In genomic region chr14:66114071-66114470, GRCh38 we compare ENCODE assay signal across 16 cellular contexts.
DNase-seq lines count a peak whose midpoint lies in the region; ATAC-seq, FAIRE-seq and TF ChIP-seq lines count a peak whose summit lies in the region.
"Had no signal": no experiment of that assay in that cellular context is flagged by ENCODE, and none has a peak within 500 bp of the region (broad histone marks: within the 10 kb centered on the region; RNA-seq: fewer than 3 reads in every experiment).

No MANE protein-coding gene starts in this region.

- no peak overlapping the region for H4K8ac ChIP-seq in IMR-90 (ENCODE audit: low read depth in 2 of 2, low read length in 2 of 2)
- H4K8ac ChIP-seq in H1 (ENCODE audit: extremely low read depth, insufficient read depth, low read length), result no peak overlapping the region

- H3K27ac Mint-ChIP-seq in neural progenitor cell, result no peak overlapping the region
- H3K27ac Mint-ChIP-seq: CD4-positive, alpha-beta memory T cell; H9 had no signal

- peak overlapping the region; percentile 10 for H2AK9ac ChIP-seq in IMR-90 (replicated peaks; ENCODE audit: low read depth, low read length, poor library complexity)

- H3K9me1 ChIP-seq in IMR-90 (ENCODE audit: insufficient read depth, low read length), result no peaks in the 10 kb centered on the region

- no peaks in the 10 kb centered on the region for H3K27me3 Mint-ChIP-seq in neural progenitor cell (ENCODE audit: insufficient read depth, low read depth)

- no peaks in the 10 kb centered on the region for H3K36me3 ChIP-seq in IMR-90 (ENCODE audit: control insufficient read depth, insufficient read depth, low read length)
- H3K36me3 ChIP-seq in H1 (ENCODE audit: control insufficient read depth in 2 of 4, insufficient read depth in 4 of 4, low read length in 3 of 4), result no peaks in the 10 kb centered on the region
- H3K36me3 ChIP-seq in neural progenitor cell, result no peaks in the 10 kb centered on the region

- TF ChIP-seq CTCF in IMR-90 (conservative IDR thresholded peaks at IDR 0.05; ENCODE audit: low read depth, low read length) (no peak), H1 (IDR thresholded peaks at IDR 0.05; ENCODE audit: control extremely low read depth in 1 of 3, insufficient read depth in 1 of 3, low read depth in 1 of 3, low read length in 3 of 3) (no peak), neural progenitor cell (IDR thresholded peaks at IDR 0.05) (no peak)

- H3K9ac ChIP-seq in IMR-90 (ENCODE audit: low read depth, low read length) (no peak overlapping the region), H1 (replicated peaks in 1 of 4; ENCODE audit: extremely low read depth in 1 of 4, low read depth in 3 of 4, low read length in 3 of 4) (no peak overlapping the region), neural progenitor cell (no peak overlapping the region)

- POLR2A ChIA-PET in IMR-90 (lab: Charles Lee; ENCODE audit: unreplicated experiment) (no interaction called here), H1 (lab: Charles Lee; ENCODE audit: partially characterized antibody) (no interaction called here)

- no peaks in the 10 kb centered on the region for H3K36me3 Mint-ChIP-seq in neural progenitor cell
- H3K36me3 Mint-ChIP-seq: CD4-positive, alpha-beta memory T cell had no signal

- H3K56ac ChIP-seq in IMR-90 (ENCODE audit: extremely low read depth, insufficient read depth, low read length), result no peak overlapping the region
- H3K56ac ChIP-seq in H1 (replicated peaks; ENCODE audit: insufficient read length, low read depth, low read length), result no peak overlapping the region

- no peak overlapping the region for H3K4me3 ChIP-seq in IMR-90 (ENCODE audit: insufficient read depth, low read depth, low read length)
- no peak overlapping the region for H3K4me3 ChIP-seq in H1 (ENCODE audit: extremely low read depth in 1 of 4, insufficient read depth in 2 of 4, low read depth in 3 of 4, low read length in 4 of 4)
- no peak overlapping the region for H3K4me3 ChIP-seq in neural progenitor cell

- no peak overlapping the region for H4K5ac ChIP-seq in IMR-90 (ENCODE audit: low read depth, low read length)
- H4K5ac ChIP-seq in H1 (ENCODE audit: insufficient read length, low read depth, low read length), result no peak overlapping the region

- ATAC-seq in IMR-90 (ENCODE audit: low read depth) (no peak), HG03442 (IDR thresholded peaks at IDR 0.05; ENCODE audit: unreplicated experiment) (no peak)
- ATAC-seq: HCT116 had no signal

- H2BK12ac ChIP-seq in H1 (ENCODE audit: low read depth, low read length), result no peak overlapping the region

- peak; percentile 24 for FAIRE-seq in H1 (lab: Jason Lieb, UNC)
- FAIRE-seq: G401.6, GM12892 had no signal

- H4K91ac ChIP-seq in IMR-90 (ENCODE audit: insufficient read depth, low read depth, low read length) (no peak overlapping the region), H1 (replicated peaks; ENCODE audit: insufficient read length, low read length) (no peak overlapping the region)

- H3K14ac ChIP-seq in IMR-90 (replicated peaks; ENCODE audit: low read depth, low read length), result no peak overlapping the region
- no peak overlapping the region for H3K14ac ChIP-seq in H1 (ENCODE audit: insufficient read length)

- in situ Hi-C loops in IMR-90 (cut with MboI; ENCODE audit: low sequenced_read_pairs), result no loop called here

- H3K9me3 ChIP-seq in IMR-90 (ENCODE audit: control insufficient read depth, insufficient read depth, low read length), result peaks cover 18% of the 10 kb centered on the region
- H3K9me3 ChIP-seq in H1 (ENCODE audit: insufficient read depth in 2 of 2, low read depth in 1 of 2, low read length in 1 of 2), result no peaks in the 10 kb centered on the region
- no peaks in the 10 kb centered on the region for H3K9me3 ChIP-seq in neural progenitor cell (ENCODE audit: low read depth)

- H2BK20ac ChIP-seq in IMR-90 (ENCODE audit: low read depth, low read length) (no peak overlapping the region), H1 (ENCODE audit: low read length) (no peak overlapping the region)

- H3F3A ChIP-seq in neural progenitor cell (ENCODE audit: low read depth), result no peaks in the 10 kb centered on the region

- H3K23ac ChIP-seq in IMR-90 (ENCODE audit: low read depth, low read length) (no peak overlapping the region), H1 (ENCODE audit: insufficient read length) (no peak overlapping the region)

- DNase-seq in IMR-90 (no peak), H1 (ENCODE audit: low read depth in 1 of 2, low spot score in 2 of 2) (no peak), neural progenitor cell (ENCODE audit: low spot score) (peak; percentile 40), SIG-M5 (lab: John Stamatoyannopoulos, UW) (no peak), T-helper 2 cell (no peak)
- DNase-seq: C1 segment of cervical spinal cord; Calu3; CD4-positive, alpha-beta memory T cell; COR-L47; DMS53; DMS79 treated with DMSO at 0.1 percent for 48 hours; H9 had no signal

- H3K4me3 Mint-ChIP-seq in neural progenitor cell, result no peak overlapping the region
- H3K4me3 Mint-ChIP-seq: CD4-positive, alpha-beta memory T cell; H9 had no signal

- H3K4me1 ChIP-seq in IMR-90 (ENCODE audit: control insufficient read depth, insufficient read depth, low read length) (no peaks in the 10 kb centered on the region), H1 (replicated peaks in 1 of 4; ENCODE audit: control insufficient read depth in 3 of 4, insufficient read depth in 4 of 4, low read length in 3 of 4) (peaks cover 0 to 10% (median 5%) of the 10 kb centered on the region in 4 experiments; a peak in 3 of 7 replicates), neural progenitor cell (peaks cover 5% of the 10 kb centered on the region)

- H4K20me1 ChIP-seq in IMR-90 (ENCODE audit: insufficient read depth, low read length) (no peaks in the 10 kb centered on the region), H1 (replicated peaks in 1 of 2; ENCODE audit: control insufficient read depth in 1 of 2, insufficient read depth in 2 of 2, low read length in 2 of 2) (no peaks in the 10 kb centered on the region), neural progenitor cell (ENCODE audit: low read depth) (no peaks in the 10 kb centered on the region)

- TF ChIP-seq RAD21 in IMR-90 (IDR thresholded peaks at IDR 0.05; ENCODE audit: low read length) (no peak), H1 (IDR thresholded peaks at IDR 0.05 in 1 of 2, conservative IDR thresholded peaks at IDR 0.05 in 1 of 2; ENCODE audit: low read depth in 2 of 2, low read length in 2 of 2) (no peak)

- no peak overlapping the region for H3K27ac ChIP-seq in IMR-90 (ENCODE audit: insufficient read depth, low read length)
- no peak overlapping the region for H3K27ac ChIP-seq in H1 (ENCODE audit: low read depth, low read length)
- H3K27ac ChIP-seq in neural progenitor cell, result no peak overlapping the region

- no peaks in the 10 kb centered on the region for H3K27me3 ChIP-seq in IMR-90 (ENCODE audit: control insufficient read depth, insufficient read depth, low read length)
- H3K27me3 ChIP-seq in H1 (replicated peaks in 1 of 4; ENCODE audit: control insufficient read depth in 3 of 4, extremely low read depth in 1 of 4, insufficient read depth in 3 of 4, low read length in 3 of 4), result no peaks in the 10 kb centered on the region
- H3K27me3 ChIP-seq in neural progenitor cell, result no peaks in the 10 kb centered on the region

- no CpG with 5 or more reads among the region's 3 CpGs for WGBS in IMR-90 (ENCODE audit: extremely low coverage in 2 of 2, insufficient read length in 1 of 2), 2 experiments
- 84% methylated on average over 3 of the region's 3 CpGs; no CpG with 5 or more reads in 1 of the 2 experiments for whole genome bisulfite sequencing in H1 (ENCODE audit: extremely low coverage in 1 of 2, insufficient coverage in 1 of 2, insufficient read length in 1 of 2, insufficient replicate concordance in 2 of 2, low coverage in 1 of 2, low lambda C conversion rate in 2 of 2, missing lambda C conversion rate in 1 of 2), 2 experiments

- dilution Hi-C loops in IMR-90 (cut with HindIII; ENCODE audit: low sequenced_read_pairs, unreplicated experiment), result no loop called here

- no peaks in the 10 kb centered on the region for H3K79me2 ChIP-seq in H1 (ENCODE audit: control insufficient read depth in 1 of 2, insufficient read depth in 2 of 2, low read length in 2 of 2)
- H3K79me2 ChIP-seq in neural progenitor cell (ENCODE audit: low read depth), result no peaks in the 10 kb centered on the region

- CTCF ChIA-PET in IMR-90 (lab: Yijun Ruan, JAX) (no interaction called here), H1 (lab: Charles Lee; ENCODE audit: partially characterized antibody) (no interaction called here)

- no peak overlapping the region for H2BK5ac ChIP-seq in IMR-90 (ENCODE audit: low read depth, low read length, poor library complexity, severe bottlenecking)
- H2BK5ac ChIP-seq in H1 (ENCODE audit: low read depth, low read length), result no peak overlapping the region

- TF ChIP-seq POLR2A in IMR-90 (IDR thresholded peaks at IDR 0.05; ENCODE audit: low read depth, low read length) (no peak), H1 (IDR thresholded peaks at IDR 0.05; ENCODE audit: control extremely low read depth in 1 of 2, low read depth in 2 of 2, low read length in 2 of 2) (no peak)

- peaks cover 4% of the 10 kb centered on the region for H3K9me3 Mint-ChIP-seq in neural progenitor cell

- peaks cover 30% of the 10 kb centered on the region for H3K4me1 Mint-ChIP-seq in neural progenitor cell
- H3K4me1 Mint-ChIP-seq: CD4-positive, alpha-beta memory T cell had no signal

- no peak for TF ChIP-seq EP300 in H1 (IDR thresholded peaks at IDR 0.05; ENCODE audit: borderline replicate concordance in 1 of 2, low read depth in 2 of 2, low read length in 2 of 2)

- H2BK120ac ChIP-seq in IMR-90 (ENCODE audit: low read depth, low read length) (no peak overlapping the region), H1 (replicated peaks; ENCODE audit: low read depth, low read length) (no peak overlapping the region)

- H3K4ac ChIP-seq in IMR-90 (ENCODE audit: low read depth, low read length) (no peak overlapping the region), H1 (replicated peaks; ENCODE audit: insufficient read length, low read depth, low read length) (no peak overlapping the region)

- H2BK15ac ChIP-seq in IMR-90 (ENCODE audit: low read depth, low read length), result no peak overlapping the region
- H2BK15ac ChIP-seq in H1 (ENCODE audit: low read length), result no peak overlapping the region

- BruUV-seq in IMR-90 (replicated peaks; lab: Mats Ljungman, UMichigan), result no TSS peak

- H3K23me2 ChIP-seq in H1 (ENCODE audit: low read depth, low read length), result no peaks in the 10 kb centered on the region

- no peaks in the 10 kb centered on the region for H3K79me1 ChIP-seq in IMR-90 (ENCODE audit: low read depth in 1 of 2, low read length in 2 of 2)
- no peaks in the 10 kb centered on the region for H3K79me1 ChIP-seq in H1 (ENCODE audit: low read depth, low read length)

- H2AFZ ChIP-seq in IMR-90 (replicated peaks; ENCODE audit: low read length, poor library complexity) (no peak overlapping the region), H1 (ENCODE audit: low read length) (no peak overlapping the region), neural progenitor cell (replicated peaks) (no peak overlapping the region)

- intact Hi-C loops in IMR-90 (cut with micrococcal nuclease), result no loop called here

- H3K4me2 ChIP-seq in IMR-90 (ENCODE audit: low read depth, low read length) (no peak overlapping the region), H1 (ENCODE audit: insufficient read depth in 1 of 2, low read depth in 2 of 2, low read length in 2 of 2) (no peak overlapping the region), neural progenitor cell (no peak overlapping the region)

- H3K18ac ChIP-seq in IMR-90 (ENCODE audit: low read depth, low read length) (no peak overlapping the region), H1 (ENCODE audit: extremely low read depth, low read length) (no peak overlapping the region)

- H2AK5ac ChIP-seq in IMR-90 (ENCODE audit: low read depth, low read length) (no peak overlapping the region), H1 (ENCODE audit: low read depth, low read length) (no peak overlapping the region)
